8 cellular contexts compared by ENCODE assay signal in the genomic region with DNA sequence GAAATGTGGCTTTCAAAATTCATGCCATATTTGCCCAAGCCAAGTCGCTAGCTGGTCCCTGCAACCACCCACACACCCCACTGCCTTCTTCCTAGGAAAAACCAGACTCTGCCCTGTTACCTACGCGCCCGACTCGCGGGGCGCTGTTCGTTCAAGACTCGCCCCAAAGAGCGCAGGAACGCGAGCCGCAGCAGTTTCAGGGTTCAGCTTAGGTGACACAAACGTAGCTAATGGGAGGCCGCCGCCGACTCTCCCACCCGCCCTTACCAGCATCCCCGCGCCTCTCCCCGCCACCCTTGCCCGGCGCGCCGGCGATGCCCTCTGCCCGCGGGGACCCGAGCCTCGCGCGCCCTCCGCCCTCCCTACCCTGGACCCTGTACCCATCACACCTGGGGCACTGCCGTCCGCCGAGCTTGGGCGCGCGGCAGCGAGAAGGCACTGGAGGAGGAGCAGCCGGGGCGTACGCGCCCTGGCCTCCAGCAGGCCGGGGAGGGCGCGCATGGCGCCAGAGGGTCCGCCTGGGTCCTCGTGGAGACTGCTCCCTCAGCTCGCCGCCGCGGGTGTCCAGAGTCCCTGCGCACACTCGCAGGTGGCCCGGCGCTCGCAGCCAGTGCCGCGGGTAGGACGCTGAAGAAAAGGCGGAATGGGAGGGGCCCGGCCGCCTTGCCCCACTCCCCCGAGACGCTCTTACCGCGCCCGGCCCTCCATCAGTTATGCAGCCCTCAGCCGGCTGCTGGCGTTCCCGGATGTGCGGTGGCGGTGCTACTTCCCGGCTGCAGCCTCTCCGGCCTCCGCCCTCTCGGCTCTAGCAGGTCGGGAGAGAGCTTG.
DNase-seq lines count a peak whose midpoint lies in the region; ATAC-seq and TF ChIP-seq lines count a peak whose summit lies in the region.

A gene with protein sequence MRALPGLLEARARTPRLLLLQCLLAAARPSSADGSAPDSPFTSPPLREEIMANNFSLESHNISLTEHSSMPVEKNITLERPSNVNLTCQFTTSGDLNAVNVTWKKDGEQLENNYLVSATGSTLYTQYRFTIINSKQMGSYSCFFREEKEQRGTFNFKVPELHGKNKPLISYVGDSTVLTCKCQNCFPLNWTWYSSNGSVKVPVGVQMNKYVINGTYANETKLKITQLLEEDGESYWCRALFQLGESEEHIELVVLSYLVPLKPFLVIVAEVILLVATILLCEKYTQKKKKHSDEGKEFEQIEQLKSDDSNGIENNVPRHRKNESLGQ (minus strand): TSS at position 638 of the 828 bp plus-strand sequence. CDS start 137 bp downstream, at position 501.

- TF ChIP-seq CTCF in 22Rv1 (IDR thresholded peaks at IDR 0.05) (no peak), epithelial cell of esophagus (IDR thresholded peaks at IDR 0.05; ENCODE audit: insufficient read depth, low read depth, low read length, missing control alignments) (peak; percentile 55)

- H3K4me3 ChIP-seq in epithelial cell of esophagus (ENCODE audit: low read length) (peak within 1 kb of the TSS; percentile 56), muscle layer of duodenum (ENCODE audit: low read depth in 1 of 2, low read length in 2 of 2) (peak within 1 kb of the TSS; percentile 52 to 75)

- H3K27me3 ChIP-seq in muscle layer of duodenum (ENCODE audit: low read depth, low read length): no peaks in the 10 kb centered on the region

- H3K9me3 ChIP-seq in muscle layer of duodenum (ENCODE audit: control insufficient read depth in 1 of 2, low read length in 2 of 2): no peaks in the 10 kb centered on the region

- H3K36me3 ChIP-seq in muscle layer of duodenum (ENCODE audit: control insufficient read depth in 1 of 2, insufficient read depth in 2 of 2, low read length in 2 of 2): no peaks in the 10 kb centered on the region

- ATAC-seq in GM18508 (IDR thresholded peaks at IDR 0.05; ENCODE audit: insufficient read depth, unreplicated experiment): peak; percentile 37
- peak; percentile 58 for ATAC-seq in HG03039 (IDR thresholded peaks at IDR 0.05; ENCODE audit: unreplicated experiment)

- peak within 1 kb of the TSS; percentile 88 for H3K27ac ChIP-seq in 22Rv1
- peak within 1 kb of the TSS; percentile 45 for H3K27ac ChIP-seq in muscle layer of duodenum (ENCODE audit: low read length)

- peak; percentile 6 for DNase-seq in NCI-H510A treated with DMSO at 0.1 percent for 48 hours (lab: John Stamatoyannopoulos, UW)
- peak; percentile 89 for DNase-seq in activated CD8-positive, alpha-beta memory T cell treated with anti-CD3 and anti-CD28 coated beads for 24 hours
- peak; percentile 79 for DNase-seq in epithelial cell of esophagus (ENCODE audit: low read depth)
- peak; percentile 60 to 82 for DNase-seq in stimulated activated CD8-positive, alpha-beta memory T cell treated with anti-CD3 and anti-CD28 coated beads, Interleukin-7, amount 100 ng/mL, for 48 hours (ENCODE audit: extremely low read depth in 1 of 2, low read depth in 1 of 2)

- peaks cover 0 to 7% of the 10 kb centered on the region in 2 donors for H3K4me1 ChIP-seq in muscle layer of duodenum (ENCODE audit: control insufficient read depth in 1 of 2, insufficient read depth in 2 of 2, low read length in 2 of 2)

Comparison
In these comparisons a context has a peak if more than half of its experiments do, and no peak if none do; other contexts are left out.
1. Peak in every context shown above with its lines: DNase-seq, ATAC-seq, H3K4me3 ChIP-seq and H3K27ac ChIP-seq.
2. DNase-seq: peak in every context shown above with its lines; median percentile 89 in activated CD8-positive, alpha-beta memory T cell treated with anti-CD3 and anti-CD28 coated beads for 24 hours; 79 in epithelial cell of esophagus; 71 in stimulated activated CD8-positive, alpha-beta memory T cell treated with anti-CD3 and anti-CD28 coated beads, Interleukin-7, amount 100 ng/mL, for 48 hours; 6 in NCI-H510A treated with DMSO at 0.1 percent for 48 hours.